ENCODE assay signal across 9 cellular contexts in genomic region chr6:136113736-136114173, GRCh38.
A peak's percentile ranks its signal among the peaks of the same experiment; 100 is the strongest.
DNase-seq lines count a peak whose midpoint lies in the region; ATAC-seq, FAIRE-seq and TF ChIP-seq lines count a peak whose summit lies in the region.
"Had no signal": no experiment of that assay in that cellular context is flagged by ENCODE, and none has a peak within 500 bp of the region (broad histone marks: within the 10 kb centered on the region; RNA-seq: fewer than 3 reads in every experiment).

No MANE protein-coding gene starts in this region.

- peaks cover 0 to 2% (median under 1%) of the 10 kb centered on the region in 3 donors for H3K27me3 Mint-ChIP-seq in CD14-positive monocyte (ENCODE audit: low read depth in 3 of 3)

- no peaks in the 10 kb centered on the region for H3K36me3 Mint-ChIP-seq in CD14-positive monocyte

- ATAC-seq in foreskin keratinocyte (peak; percentile 90), HG02852 (IDR thresholded peaks at IDR 0.05; ENCODE audit: unreplicated experiment) (no peak), HG03378 (IDR thresholded peaks at IDR 0.05; ENCODE audit: unreplicated experiment) (no peak)

- peaks cover 0 to 4% (median 0%) of the 10 kb centered on the region in 7 donors for H3K9me3 Mint-ChIP-seq in CD14-positive monocyte

- H3K4me1 Mint-ChIP-seq in CD14-positive monocyte: peaks cover 9% of the 10 kb centered on the region

- no peaks in the 10 kb centered on the region for H3K9me3 ChIP-seq in SK-N-MC (ENCODE audit: low read depth, low read length)

- peak overlapping the region; percentile 46 for H3K4me3 ChIP-seq in SK-N-MC

- DNase-seq in CD14-positive monocyte (ENCODE audit: low spot score): peak; percentile 75
- peak; percentile 58 for DNase-seq in MV-4-11 (lab: John Stamatoyannopoulos, UW)
- peak; percentile 84 for DNase-seq in SK-N-MC (ENCODE audit: low read depth, low spot score)
- peak; percentile 18 to 59 for DNase-seq in foreskin keratinocyte
- DNase-seq in pulmonary artery endothelial cell (ENCODE audit: low read depth, low spot score): peak; percentile 84
- DNase-seq in GM12892 (ENCODE audit: insufficient read length): no peak

- peak overlapping the region in 1 of 2 donors; percentile 44 for H3K4me3 Mint-ChIP-seq in CD14-positive monocyte

- H3K27me3 ChIP-seq in foreskin keratinocyte: no peaks in the 10 kb centered on the region

- H3K9ac ChIP-seq in SK-N-MC (ENCODE audit: insufficient read length): peak overlapping the region; percentile 2

- no peak for FAIRE-seq in GM12892 (lab: Jason Lieb, UNC)
- FAIRE-seq: GM18507 had no signal

- H3K27ac Mint-ChIP-seq in CD14-positive monocyte: peak overlapping the region; percentile 43 to 81 (median 69)

- no peaks in the 10 kb centered on the region for H3K36me3 ChIP-seq in SK-N-MC (ENCODE audit: insufficient read depth, low read length)

- H3K4me1 ChIP-seq in foreskin keratinocyte: no peaks in the 10 kb centered on the region

- TF ChIP-seq POLR2A in GM12892 (IDR thresholded peaks at IDR 0.05; ENCODE audit: low read depth, low read length): no peak

- intact Hi-C loops in CD14-positive monocyte (cut with micrococcal nuclease): no loop called here

- H3K27ac ChIP-seq in SK-N-MC: peak overlapping the region; percentile 22; the same call in 1 of the 2 replicates
- H3K27ac ChIP-seq in foreskin keratinocyte: no peak overlapping the region

- TF ChIP-seq CTCF in CD14-positive monocyte (IDR thresholded peaks at IDR 0.05) (no peak), foreskin keratinocyte (conservative IDR thresholded peaks at IDR 0.05) (no peak)
